10 cellular contexts compared by ENCODE assay signal in genomic region chr17:69415431-69415830, GRCh38. TPM values are rescaled to one million over a fixed set of nuclear protein-coding genes. Genes with fewer than 3 reads are reported as not detected.
DNase-seq lines count a peak whose midpoint lies in the region; ATAC-seq, FAIRE-seq and TF ChIP-seq lines count a peak whose summit lies in the region.
"Had no signal": no experiment of that assay in that cellular context is flagged by ENCODE, and none has a peak within 500 bp of the region (broad histone marks: within the 10 kb centered on the region; RNA-seq: fewer than 3 reads in every experiment).

No MANE protein-coding gene starts in this region.

- TF ChIP-seq CTCF in LNCaP clone FGC (IDR thresholded peaks at IDR 0.05; ENCODE audit: control insufficient read depth, extremely low read depth, insufficient read depth) (no peak), epithelial cell of proximal tubule (conservative IDR thresholded peaks at IDR 0.05; ENCODE audit: low read depth, low read length) (no peak), pancreas (IDR thresholded peaks at IDR 0.05) (no peak)

- H3K4me3 ChIP-seq in BLaER1 (peak overlapping the region; percentile 67), LNCaP clone FGC (ENCODE audit: low read depth, low read length) (peak overlapping the region; percentile 62), epithelial cell of proximal tubule (ENCODE audit: low read depth, low read length) (peak overlapping the region; percentile 68), pancreas (peak overlapping the region; percentile 27 to 53 (median 40))
- H3K4me3 ChIP-seq: K562 had no signal

- in situ Hi-C loops in KBM-7 (cut with MboI; ENCODE audit: low pct_unique_long_range_greater_than_20kb, low sequenced_read_pairs) = no loop called here

- H3K27me3 ChIP-seq in BLaER1 (no peaks in the 10 kb centered on the region), pancreas (no peaks in the 10 kb centered on the region)

- DNase-seq in LNCaP clone FGC (ENCODE audit: low read depth) (no peak), epithelial cell of proximal tubule (ENCODE audit: low read depth) (no peak), pancreas (no peak), iPS-NIHi11 (ENCODE audit: low spot score) (no peak), KBM-7 (no peak)
- no peak for DNase-seq in activated naive CD8-positive, alpha-beta T cell treated with anti-CD3 and anti-CD28 coated beads, Interleukin-2, amount 50 U/mL, for 24 hours
- DNase-seq: activated CD4-positive, CD25-positive, alpha-beta regulatory T cell treated with anti-CD3 and anti-CD28 coated beads, Interleukin-2, amount 50 U/mL, for 72 hours had no signal

- ATAC-seq in pancreas = no peak
- ATAC-seq in activated naive CD8-positive, alpha-beta T cell treated with anti-CD3 and anti-CD28 coated beads, Interleukin-2, amount 50 U/mL, for 24 hours = no peak
- no peak for ATAC-seq in HG02885 (IDR thresholded peaks at IDR 0.05; ENCODE audit: poor library complexity, unreplicated experiment)
- ATAC-seq: K562 had no signal

- peaks cover 8% of the 10 kb centered on the region for H3K4me1 Mint-ChIP-seq in activated naive CD8-positive, alpha-beta T cell treated with anti-CD3 and anti-CD28 coated beads, Interleukin-2, amount 50 U/mL, for 24 hours

- H3K4me2 ChIP-seq in BLaER1 = peak overlapping the region; percentile 81

- H3K4me1 ChIP-seq in BLaER1 = peaks cover 29% of the 10 kb centered on the region
- H3K4me1 ChIP-seq in pancreas = peaks cover 0 to 6% (median 3%) of the 10 kb centered on the region in 3 donors

- no peak overlapping the region for H3K4me3 Mint-ChIP-seq in activated naive CD8-positive, alpha-beta T cell treated with anti-CD3 and anti-CD28 coated beads, Interleukin-2, amount 50 U/mL, for 24 hours

- H3K36me3 ChIP-seq in BLaER1 (no peaks in the 10 kb centered on the region), pancreas (no peaks in the 10 kb centered on the region)

- no peaks in the 10 kb centered on the region for H3K27me3 Mint-ChIP-seq in activated naive CD8-positive, alpha-beta T cell treated with anti-CD3 and anti-CD28 coated beads, Interleukin-2, amount 50 U/mL, for 24 hours

- H3K27ac ChIP-seq in BLaER1 (peak overlapping the region; percentile 8; the same call in 1 of the 2 replicates), pancreas (peak overlapping the region in 2 of 4 donors; percentile 2 to 16)

- H3K9ac ChIP-seq in BLaER1 = peak overlapping the region; percentile 59

- no peaks in the 10 kb centered on the region for H3K36me3 Mint-ChIP-seq in activated naive CD8-positive, alpha-beta T cell treated with anti-CD3 and anti-CD28 coated beads, Interleukin-2, amount 50 U/mL, for 24 hours (ENCODE audit: low read depth)

- FAIRE-seq in pancreas (lab: Jason Lieb, UNC) = no peak
- FAIRE-seq: K562 had no signal

- H3K27ac Mint-ChIP-seq in activated naive CD8-positive, alpha-beta T cell treated with anti-CD3 and anti-CD28 coated beads, Interleukin-2, amount 50 U/mL, for 24 hours = no peak overlapping the region

- intact Hi-C loops in pancreas (cut with DNase I) = no loop called here

- no peaks in the 10 kb centered on the region for H4K20me1 ChIP-seq in BLaER1

- 2 to 3% methylated on average over 6 of the region's 6 CpGs for WGBS in pancreas, 2 donors

- no peaks in the 10 kb centered on the region for H3K9me3 Mint-ChIP-seq in activated naive CD8-positive, alpha-beta T cell treated with anti-CD3 and anti-CD28 coated beads, Interleukin-2, amount 50 U/mL, for 24 hours

- no peaks in the 10 kb centered on the region for H3K9me3 ChIP-seq in BLaER1
- H3K9me3 ChIP-seq in pancreas = no peaks in the 10 kb centered on the region

RNA-seq across cellular contexts. Expression of gene MAP2K6, which starts 0.9 kb away (rescaled TPM):
- total RNA-seq in epithelial cell of proximal tubule = 0.72 and 1.8 TPM in 2 replicates
- total RNA-seq in pancreas = 10 to 100 TPM in 3 of 6 donors, 1 to 10 TPM in 3; 6.2 to 12.9 (median 10.0) TPM
- polyA plus RNA-seq in pancreas = 1 to 10 TPM; 6.2 to 6.7 TPM
- polyA plus RNA-seq: K562 had no signal
